Comparison of ENCODE assay signal across 14 cellular contexts in genomic region chr10:3946234-3947229, GRCh38.
DNase-seq lines count a peak whose midpoint lies in the region; ATAC-seq, FAIRE-seq and TF ChIP-seq lines count a peak whose summit lies in the region.
"Had no signal": no experiment of that assay in that cellular context is flagged by ENCODE, and none has a peak within 500 bp of the region (broad histone marks: within the 10 kb centered on the region; RNA-seq: fewer than 3 reads in every experiment).

No MANE protein-coding gene starts in this region.

- H2AFZ ChIP-seq in keratinocyte (ENCODE audit: control insufficient read depth, low read length): peak overlapping the region; percentile 55

- H3K79me2 ChIP-seq in keratinocyte (ENCODE audit: control insufficient read depth, insufficient read depth, low read length): no peaks in the 10 kb centered on the region

- H3K4me3 ChIP-seq in keratinocyte (ENCODE audit: control insufficient read depth in 2 of 3, extremely low read depth in 1 of 3, insufficient read depth in 2 of 3, low read depth in 1 of 3, low read length in 3 of 3): peak overlapping the region in 2 of 3 experiments; percentile 31 to 40
- no peak overlapping the region for H3K4me3 ChIP-seq in stomach smooth muscle (ENCODE audit: low read length in 2 of 2)
- H3K4me3 ChIP-seq in MG63: no peak overlapping the region

- intact Hi-C loops in activated T-helper 1 cell treated with anti-CD3 and anti-CD28 coated beads, Interleukin-12 subunit alpha, Interleukin-12 subunit beta, Interleukin-2, Interleukin-4 antibody, amounts not matched to agents 30 ng/mL and 10 ng/mL and 1 ng/mL, durations not matched to agents 14 hours and 24 hours and 36 hours (cut with micrococcal nuclease): no loop called here

- peak overlapping the region; percentile 83 for H3K27ac Mint-ChIP-seq in activated T-cell treated with anti-CD3 and anti-CD28 coated beads, Interleukin-2, amount 50 U/mL, for 24 hours
- peak overlapping the region; percentile 55 for H3K27ac Mint-ChIP-seq in activated T-helper 1 cell treated with anti-CD3 and anti-CD28 coated beads, Interleukin-12 subunit alpha, Interleukin-12 subunit beta, Interleukin-2, Interleukin-4 antibody, amounts not matched to agents 30 ng/mL and 10 ng/mL and 1 ng/mL, durations not matched to agents 14 hours and 24 hours and 36 hours

- TF ChIP-seq POLR2A in erythroblast (IDR thresholded peaks at IDR 0.05; ENCODE audit: low read length): no peak

- peak overlapping the region; percentile 45 for H3K9ac ChIP-seq in keratinocyte (ENCODE audit: control insufficient read depth, extremely low read depth, insufficient read depth, low read length)
- H3K9ac ChIP-seq in stomach smooth muscle (ENCODE audit: low read length in 2 of 2): no peak overlapping the region

- no peak for ATAC-seq in HG03280 (IDR thresholded peaks at IDR 0.05; ENCODE audit: unreplicated experiment)

- H3K4me2 ChIP-seq in keratinocyte (ENCODE audit: control insufficient read depth, extremely low read depth, insufficient read depth, low read depth, low read length): peak overlapping the region; percentile 80

- H3K36me3 ChIP-seq in keratinocyte (ENCODE audit: control insufficient read depth in 2 of 2, extremely low read depth in 1 of 2, insufficient read depth in 2 of 2, low read length in 2 of 2): no peaks in the 10 kb centered on the region
- H3K36me3 ChIP-seq in stomach smooth muscle (ENCODE audit: control insufficient read depth in 2 of 2, insufficient read depth in 2 of 2, low read length in 2 of 2): no peaks in the 10 kb centered on the region
- no peaks in the 10 kb centered on the region for H3K36me3 ChIP-seq in MG63

- FAIRE-seq in keratinocyte (lab: Jason Lieb, UNC): peak; percentile 20
- FAIRE-seq: GM18507 had no signal

- H3K9me3 ChIP-seq in keratinocyte (ENCODE audit: control insufficient read depth, low read depth, low read length) (no peaks in the 10 kb centered on the region), stomach smooth muscle (ENCODE audit: control insufficient read depth in 2 of 2, low read length in 2 of 2) (no peaks in the 10 kb centered on the region), MG63 (no peaks in the 10 kb centered on the region)

- no peaks in the 10 kb centered on the region for H3K9me3 Mint-ChIP-seq in activated T-cell treated with anti-CD3 and anti-CD28 coated beads, Interleukin-2, amount 50 U/mL, for 24 hours
- H3K9me3 Mint-ChIP-seq in activated T-helper 1 cell treated with anti-CD3 and anti-CD28 coated beads, Interleukin-12 subunit alpha, Interleukin-12 subunit beta, Interleukin-2, Interleukin-4 antibody, amounts not matched to agents 30 ng/mL and 10 ng/mL and 1 ng/mL, durations not matched to agents 14 hours and 24 hours and 36 hours: no peaks in the 10 kb centered on the region

- H3K9me1 ChIP-seq in keratinocyte (ENCODE audit: control insufficient read depth, extremely low read depth, insufficient read depth, low read length): no peaks in the 10 kb centered on the region

- H3K4me3 Mint-ChIP-seq in activated T-cell treated with anti-CD3 and anti-CD28 coated beads, Interleukin-2, amount 50 U/mL, for 24 hours: peak overlapping the region; percentile 50
- no peak overlapping the region for H3K4me3 Mint-ChIP-seq in activated T-helper 1 cell treated with anti-CD3 and anti-CD28 coated beads, Interleukin-12 subunit alpha, Interleukin-12 subunit beta, Interleukin-2, Interleukin-4 antibody, amounts not matched to agents 30 ng/mL and 10 ng/mL and 1 ng/mL, durations not matched to agents 14 hours and 24 hours and 36 hours
- H3K4me3 Mint-ChIP-seq: brain had no signal

- H3K27me3 ChIP-seq in keratinocyte (ENCODE audit: control insufficient read depth, extremely low read depth, insufficient read depth, low read length): no peaks in the 10 kb centered on the region
- no peaks in the 10 kb centered on the region for H3K27me3 ChIP-seq in stomach smooth muscle (ENCODE audit: control insufficient read depth in 1 of 2, insufficient read depth in 2 of 2, low read length in 2 of 2)
- no peaks in the 10 kb centered on the region for H3K27me3 ChIP-seq in MG63

- DNase-seq in activated T-cell treated with anti-CD3 and anti-CD28 coated beads, Interleukin-2, amount 50 U/mL, for 24 hours: no peak
- DNase-seq in activated T-cell treated with anti-CD3 and anti-CD28 coated beads, Interleukin-2, amount 50 U/mL, for 48 hours: no peak
- DNase-seq in activated T-helper 1 cell treated with anti-CD3 and anti-CD28 coated beads, Interleukin-12 subunit alpha, Interleukin-12 subunit beta, Interleukin-2, Interleukin-4 antibody, amounts not matched to agents 30 ng/mL and 10 ng/mL and 1 ng/mL, durations not matched to agents 14 hours and 24 hours and 36 hours (ENCODE audit: low spot score): no peak
- DNase-seq in keratinocyte (ENCODE audit: low read depth, low spot score): no peak
- no peak for DNase-seq in erythroblast (lab: John Stamatoyannopoulos, UW)
- DNase-seq in MG63: no peak
- DNase-seq: MM.1S; NCI-H510A; nucleus accumbens; stimulated activated naive CD4-positive, alpha-beta T cell had no signal

- peaks cover 4% of the 10 kb centered on the region for H3K36me3 Mint-ChIP-seq in activated T-cell treated with anti-CD3 and anti-CD28 coated beads, Interleukin-2, amount 50 U/mL, for 24 hours (ENCODE audit: low read depth)
- no peaks in the 10 kb centered on the region for H3K36me3 Mint-ChIP-seq in activated T-helper 1 cell treated with anti-CD3 and anti-CD28 coated beads, Interleukin-12 subunit alpha, Interleukin-12 subunit beta, Interleukin-2, Interleukin-4 antibody, amounts not matched to agents 30 ng/mL and 10 ng/mL and 1 ng/mL, durations not matched to agents 14 hours and 24 hours and 36 hours (ENCODE audit: low read depth)
- H3K36me3 Mint-ChIP-seq: brain had no signal

- no peaks in the 10 kb centered on the region for H4K20me1 ChIP-seq in keratinocyte (ENCODE audit: control insufficient read depth, extremely low read depth, insufficient read depth, low read length)

- no peaks in the 10 kb centered on the region for H3K27me3 Mint-ChIP-seq in activated T-cell treated with anti-CD3 and anti-CD28 coated beads, Interleukin-2, amount 50 U/mL, for 24 hours
- H3K27me3 Mint-ChIP-seq in activated T-helper 1 cell treated with anti-CD3 and anti-CD28 coated beads, Interleukin-12 subunit alpha, Interleukin-12 subunit beta, Interleukin-2, Interleukin-4 antibody, amounts not matched to agents 30 ng/mL and 10 ng/mL and 1 ng/mL, durations not matched to agents 14 hours and 24 hours and 36 hours (ENCODE audit: insufficient read depth): no peaks in the 10 kb centered on the region

- dilution Hi-C loops in keratinocyte (cut with MboI; ENCODE audit: extremely low pct_ligation_motif_present, low sequenced_read_pairs): no loop called here

- peaks cover 81% of the 10 kb centered on the region for H3K4me1 Mint-ChIP-seq in activated T-cell treated with anti-CD3 and anti-CD28 coated beads, Interleukin-2, amount 50 U/mL, for 24 hours (ENCODE audit: low read depth)
- H3K4me1 Mint-ChIP-seq in activated T-helper 1 cell treated with anti-CD3 and anti-CD28 coated beads, Interleukin-12 subunit alpha, Interleukin-12 subunit beta, Interleukin-2, Interleukin-4 antibody, amounts not matched to agents 30 ng/mL and 10 ng/mL and 1 ng/mL, durations not matched to agents 14 hours and 24 hours and 36 hours (ENCODE audit: low read depth): peaks cover 67% of the 10 kb centered on the region

- TF ChIP-seq CTCF in keratinocyte (optimal IDR thresholded peaks at IDR 0.05 in 1 of 3, IDR thresholded peaks at IDR 0.05 in 1 of 3, conservative IDR thresholded peaks at IDR 0.05 in 1 of 3; ENCODE audit: extremely low read depth in 1 of 3, insufficient read depth in 2 of 3, low read length in 3 of 3): no peak

- H3K4me1 ChIP-seq in keratinocyte (ENCODE audit: control insufficient read depth, extremely low read depth, insufficient read depth, low read length) (peaks cover 32% of the 10 kb centered on the region), stomach smooth muscle (ENCODE audit: control insufficient read depth, insufficient read depth, low read length) (peaks cover 8% of the 10 kb centered on the region)

- peak overlapping the region; percentile 69 for H3K27ac ChIP-seq in keratinocyte (ENCODE audit: control insufficient read depth, insufficient read depth, low read length)
- H3K27ac ChIP-seq in stomach smooth muscle (ENCODE audit: low read length): peak overlapping the region; percentile 41

Comparison
In these comparisons a context has a peak if more than half of its experiments do, and no peak if none do; other contexts are left out.
1. H3K4me3 ChIP-seq: peak in keratinocyte (2 of 3); none in stomach smooth muscle (0 of 2) and MG63 (single experiment).